20 cellular contexts compared by ENCODE assay signal in genomic region chr13:46062190-46062589, GRCh38. TPM values are rescaled to one million over a fixed set of nuclear protein-coding genes. Genes with fewer than 3 reads are reported as not detected.
DNase-seq lines count a peak whose midpoint lies in the region; ATAC-seq and TF ChIP-seq lines count a peak whose summit lies in the region.
"Had no signal": no experiment of that assay in that cellular context is flagged by ENCODE, and none has a peak within 500 bp of the region (broad histone marks: within the 10 kb centered on the region; RNA-seq: fewer than 3 reads in every experiment).

No MANE protein-coding gene starts in this region.

- no peaks in the 10 kb centered on the region for H3K36me3 ChIP-seq in RWPE2 (ENCODE audit: low read depth)
- H3K36me3 ChIP-seq: heart left ventricle, right atrium auricular region, thyroid gland had no signal

- no peaks in the 10 kb centered on the region for H3K9me3 ChIP-seq in RWPE2 (ENCODE audit: severe bottlenecking)
- H3K9me3 ChIP-seq: heart left ventricle, right atrium auricular region, thyroid gland had no signal

- ATAC-seq in RWPE2 (ENCODE audit: low read depth) (peak; percentile 98), GM18502 (IDR thresholded peaks at IDR 0.05; ENCODE audit: poor library complexity, unreplicated experiment) (no peak), GM18873 (IDR thresholded peaks at IDR 0.05; ENCODE audit: low FRiP score, unreplicated experiment) (no peak), GM21381 (IDR thresholded peaks at IDR 0.05; ENCODE audit: unreplicated experiment) (no peak), omental fat pad (ENCODE audit: low FRiP score) (no peak)
- ATAC-seq: activated T-cell treated with anti-CD3 and anti-CD28 coated beads, Interleukin-2, amount 50 U/mL, for 4 hours; GM12878; heart left ventricle had no signal

- no peaks in the 10 kb centered on the region for H3K27me3 ChIP-seq in RWPE2 (ENCODE audit: insufficient read depth, poor library complexity, severe bottlenecking)
- H3K27me3 ChIP-seq: heart left ventricle, right atrium auricular region, thyroid gland had no signal

- TF ChIP-seq CTCF in RWPE2 (IDR thresholded peaks at IDR 0.05; ENCODE audit: poor library complexity, severe bottlenecking) (no peak), omental fat pad (IDR thresholded peaks at IDR 0.05) (no peak)

- peak overlapping the region; percentile 50 for H3K27ac ChIP-seq in RWPE2 (ENCODE audit: poor library complexity, severe bottlenecking)
- H3K27ac ChIP-seq: heart left ventricle, right atrium auricular region, thyroid gland had no signal

- H3K4me3 ChIP-seq in RWPE2 (ENCODE audit: severe bottlenecking), result no peak overlapping the region
- H3K4me3 ChIP-seq: GM12878, heart left ventricle, right atrium auricular region, thyroid gland had no signal

- peaks cover 13% of the 10 kb centered on the region for H3K4me1 ChIP-seq in RWPE2 (ENCODE audit: insufficient read depth, poor library complexity, severe bottlenecking)
- H3K4me1 ChIP-seq: heart left ventricle, right atrium auricular region, thyroid gland had no signal

- DNase-seq in SIG-M5 treated with dmso at 0.1 percent for 504 hours (lab: John Stamatoyannopoulos, UW; ENCODE audit: unreplicated experiment), result peak; percentile 68
- DNase-seq in SIG-M5 (lab: John Stamatoyannopoulos, UW), result no peak
- DNase-seq in RWPE2 (ENCODE audit: low spot score), result no peak
- peak; percentile 9 for DNase-seq in fibroblast of gingiva (ENCODE audit: low read depth)
- no peak for DNase-seq in omental fat pad (ENCODE audit: low spot score)
- DNase-seq: activated naive CD8-positive, alpha-beta T cell treated with anti-CD3 and anti-CD28 coated beads for 36 hours; activated T-cell treated with anti-CD3 and anti-CD28 coated beads, Interleukin-2, amount 50 U/mL, for 4 hours; CD4-positive, alpha-beta memory T cell; heart left ventricle; islet precursor cell; NCI-H748 treated with DMSO at 0.1 percent for 48 hours; stimulated activated CD8-positive, alpha-beta memory T cell treated with anti-CD3 and anti-CD28 coated beads, Interleukin-4, amount 100 ng/mL, for 48 hours; thyroid gland had no signal

RNA-seq across cellular contexts. Expression of gene ZC3H13, which starts 9.6 kb away (rescaled TPM):
- 10 to 100 TPM; 22.7 to 49.0 (median 24.9) TPM for total RNA-seq in omental fat pad

RNA-seq across cellular contexts. Expression of gene CPB2, which starts 42.6 kb away (rescaled TPM):
- total RNA-seq in omental fat pad, result not detected
- total RNA-seq: A172; activated naive CD8-positive, alpha-beta T cell treated with anti-CD3 and anti-CD28 coated beads for 36 hours; CD4-positive, alpha-beta memory T cell; heart left ventricle; HT-29; right atrium auricular region had no signal

Comparison
In these comparisons a context has a peak if more than half of its experiments do, and no peak if none do; other contexts are left out.
1. DNase-seq: peak in SIG-M5 treated with dmso at 0.1 percent for 504 hours (single experiment) and fibroblast of gingiva (single experiment); none in SIG-M5 (single experiment), RWPE2 (single experiment) and omental fat pad (single experiment).